1 cellular context compared by ENCODE assay signal in genomic region chr19:55266404-55266803, GRCh38.
TF ChIP-seq lines count a peak whose summit lies in the region.

No MANE protein-coding gene starts in this region.

TF ChIP-seq in IMR-90, 13 proteins besides CTCF, POLR2A, EP300 and RAD21:
- TF ChIP-seq FOS (IDR thresholded peaks at IDR 0.05; ENCODE audit: low read depth, low read length) (no peak), NFE2L2 (IDR thresholded peaks at IDR 0.05; ENCODE audit: low read depth, low read length) (no peak), ELK1 (IDR thresholded peaks at IDR 0.05; ENCODE audit: borderline replicate concordance, low read depth, low read length) (no peak), MAZ (IDR thresholded peaks at IDR 0.05; ENCODE audit: borderline replicate concordance, low read depth, low read length) (no peak), BHLHE40 (IDR thresholded peaks at IDR 0.05; ENCODE audit: low read depth, low read length) (no peak), MXI1 (IDR thresholded peaks at IDR 0.05; ENCODE audit: borderline replicate concordance, low read depth, low read length) (no peak), CEBPB (IDR thresholded peaks at IDR 0.05; ENCODE audit: low read depth, low read length) (no peak), MAFK (IDR thresholded peaks at IDR 0.05; ENCODE audit: low read depth, low read length) (no peak), SMC3 (IDR thresholded peaks at IDR 0.05; ENCODE audit: low read depth, low read length) (no peak), CHD1 (IDR thresholded peaks at IDR 0.05; ENCODE audit: low read depth, low read length) (no peak), RFX5 (IDR thresholded peaks at IDR 0.05; ENCODE audit: low read depth, low read length) (no peak), RCOR1 (IDR thresholded peaks at IDR 0.05; ENCODE audit: insufficient replicate concordance, low read length) (no peak), USF2 (IDR thresholded peaks at IDR 0.05; ENCODE audit: low read depth, low read length) (no peak)
